19 cellular contexts compared by ENCODE assay signal in genomic region chr9:114754574-114754973, GRCh38. TPM values are rescaled to one million over a fixed set of nuclear protein-coding genes. Genes with fewer than 3 reads are reported as not detected.
DNase-seq lines count a peak whose midpoint lies in the region; ATAC-seq and TF ChIP-seq lines count a peak whose summit lies in the region.
"Had no signal": no experiment of that assay in that cellular context is flagged by ENCODE, and none has a peak within 500 bp of the region (broad histone marks: within the 10 kb centered on the region; RNA-seq: fewer than 3 reads in every experiment).

No MANE protein-coding gene starts in this region.

- CTCF ChIA-PET in activated naive CD4-positive, alpha-beta T cell treated with anti-CD3 and anti-CD28 coated beads, Interleukin-2, amount 10 ng/mL, durations not matched to agents 7 days and 5 days (lab: Charles Lee), result interaction anchor here (1.0 to 2.2 kb wide), 2 partner anchors 13 to 73 kb away, joined by 3 to 7 read pairs; no protein-coding TSS in a partner anchor
- CTCF ChIA-PET in activated CD8-positive, alpha-beta T cell treated with anti-CD3 and anti-CD28 coated beads for 36 hours (lab: Charles Lee), result interaction anchor here (1.0 to 2.1 kb wide), 3 partner anchors 9 to 153 kb away, joined by 3 to 6 read pairs (median 3); no protein-coding TSS in a partner anchor

- H3K36me3 ChIP-seq in upper lobe of right lung, result no peaks in the 10 kb centered on the region

- peaks cover 12% of the 10 kb centered on the region for H3K36me3 Mint-ChIP-seq in activated naive CD4-positive, alpha-beta T cell treated with anti-CD3 and anti-CD28 coated beads, Interleukin-2, amount 10 ng/mL, durations not matched to agents 7 days and 5 days
- no peaks in the 10 kb centered on the region for H3K36me3 Mint-ChIP-seq in activated CD8-positive, alpha-beta T cell treated with anti-CD3 and anti-CD28 coated beads for 36 hours (ENCODE audit: low read depth)
- H3K36me3 Mint-ChIP-seq: mesothelial cell of epicardium had no signal

- POLR2A ChIA-PET in activated CD8-positive, alpha-beta T cell treated with anti-CD3 and anti-CD28 coated beads for 36 hours (lab: Charles Lee), result interaction anchor here (0.7 kb wide), 1 partner anchor 122 kb away, joined by 3 read pairs; no protein-coding TSS in a partner anchor

- H3K27me3 Mint-ChIP-seq in activated naive CD4-positive, alpha-beta T cell treated with anti-CD3 and anti-CD28 coated beads, Interleukin-2, amount 10 ng/mL, durations not matched to agents 7 days and 5 days, result peaks cover 5% of the 10 kb centered on the region
- H3K27me3 Mint-ChIP-seq in activated CD8-positive, alpha-beta T cell treated with anti-CD3 and anti-CD28 coated beads for 36 hours, result no peaks in the 10 kb centered on the region

- intact Hi-C loops in activated CD8-positive, alpha-beta T cell treated with anti-CD3 and anti-CD28 coated beads for 36 hours (cut with micrococcal nuclease), result no loop called here
- intact Hi-C loops in upper lobe of right lung (cut with DNase I), result no loop called here

- no peaks in the 10 kb centered on the region for H3K4me1 ChIP-seq in upper lobe of right lung
- no peaks in the 10 kb centered on the region for H3K4me1 ChIP-seq in foreskin keratinocyte

- no peak overlapping the region for H3K4me3 ChIP-seq in upper lobe of right lung

- no peaks in the 10 kb centered on the region for H3K9me3 ChIP-seq in upper lobe of right lung

- H3K9me3 Mint-ChIP-seq in activated naive CD4-positive, alpha-beta T cell treated with anti-CD3 and anti-CD28 coated beads, Interleukin-2, amount 10 ng/mL, durations not matched to agents 7 days and 5 days, result peaks cover 13% of the 10 kb centered on the region
- H3K9me3 Mint-ChIP-seq in activated CD8-positive, alpha-beta T cell treated with anti-CD3 and anti-CD28 coated beads for 36 hours, result no peaks in the 10 kb centered on the region
- H3K9me3 Mint-ChIP-seq: endodermal cell, HFFc6 had no signal

- H3K27ac ChIP-seq in upper lobe of right lung, result no peak overlapping the region
- H3K27ac ChIP-seq in foreskin keratinocyte, result no peak overlapping the region

- no peak for TF ChIP-seq CTCF in activated CD8-positive, alpha-beta T cell treated with anti-CD3 and anti-CD28 coated beads for 36 hours (IDR thresholded peaks at IDR 0.05)
- no peak for TF ChIP-seq CTCF in upper lobe of right lung (IDR thresholded peaks at IDR 0.05)
- TF ChIP-seq CTCF in foreskin keratinocyte (conservative IDR thresholded peaks at IDR 0.05), result no peak

- H3K27ac Mint-ChIP-seq in activated naive CD4-positive, alpha-beta T cell treated with anti-CD3 and anti-CD28 coated beads, Interleukin-2, amount 10 ng/mL, durations not matched to agents 7 days and 5 days, result peak overlapping the region; percentile 34
- H3K27ac Mint-ChIP-seq in activated CD8-positive, alpha-beta T cell treated with anti-CD3 and anti-CD28 coated beads for 36 hours, result peak overlapping the region; percentile 31
- H3K27ac Mint-ChIP-seq: endodermal cell, HFFc6, mesothelial cell of epicardium had no signal

- DNase-seq in activated naive CD4-positive, alpha-beta T cell treated with anti-CD3 and anti-CD28 coated beads, Interleukin-2, amount 10 ng/mL, durations not matched to agents 7 days and 5 days, result no peak
- no peak for DNase-seq in activated naive CD4-positive, alpha-beta T cell (lab: John Stamatoyannopoulos, UW)
- DNase-seq in MV-4-11 (lab: John Stamatoyannopoulos, UW) (peak; percentile 79), upper lobe of right lung (no peak), NCI-H1436 (lab: John Stamatoyannopoulos, UW) (no peak), foreskin keratinocyte (no peak)
- peak; percentile 43 for DNase-seq in activated CD8-positive, alpha-beta T cell treated with anti-CD3 and anti-CD28 coated beads for 36 hours
- DNase-seq: activated naive CD4-positive, alpha-beta T cell treated with Interleukin-2 at 50 U/mL for 16 hours; endodermal cell; foreskin melanocyte; HFFc6; islet precursor cell; NCI-H1105; small intestine had no signal

- H3K4me1 Mint-ChIP-seq in activated naive CD4-positive, alpha-beta T cell treated with anti-CD3 and anti-CD28 coated beads, Interleukin-2, amount 10 ng/mL, durations not matched to agents 7 days and 5 days, result peaks cover 19% of the 10 kb centered on the region
- H3K4me1 Mint-ChIP-seq in activated CD8-positive, alpha-beta T cell treated with anti-CD3 and anti-CD28 coated beads for 36 hours (ENCODE audit: low read depth), result peaks cover 18% of the 10 kb centered on the region
- H3K4me1 Mint-ChIP-seq: endodermal cell, mesothelial cell of epicardium had no signal

- no peaks in the 10 kb centered on the region for H3K27me3 ChIP-seq in upper lobe of right lung
- peaks cover 13% of the 10 kb centered on the region for H3K27me3 ChIP-seq in foreskin keratinocyte

- no peak overlapping the region for H3K4me3 Mint-ChIP-seq in activated naive CD4-positive, alpha-beta T cell treated with anti-CD3 and anti-CD28 coated beads, Interleukin-2, amount 10 ng/mL, durations not matched to agents 7 days and 5 days
- H3K4me3 Mint-ChIP-seq in activated CD8-positive, alpha-beta T cell treated with anti-CD3 and anti-CD28 coated beads for 36 hours, result no peak overlapping the region
- H3K4me3 Mint-ChIP-seq: endodermal cell, HFFc6, mesothelial cell of epicardium had no signal

- peak; percentile 69 for ATAC-seq in activated CD8-positive, alpha-beta T cell treated with anti-CD3 and anti-CD28 coated beads for 36 hours
- ATAC-seq in upper lobe of right lung (peak; percentile 17), GM21528 (IDR thresholded peaks at IDR 0.05; ENCODE audit: low FRiP score, unreplicated experiment) (no peak), foreskin keratinocyte (no peak)
- ATAC-seq: Panc1 had no signal

RNA-seq across cellular contexts. Expression of gene TNFSF15, which starts 51.3 kb away (rescaled TPM):
- under 1 TPM; 0.16 to 0.23 TPM for total RNA-seq in activated CD8-positive, alpha-beta T cell treated with anti-CD3 and anti-CD28 coated beads for 36 hours
- total RNA-seq in upper lobe of right lung (8.5 TPM), foreskin keratinocyte (1.4 and 4.3 TPM in 2 replicates)
- 0.40 and 1.0 TPM in 2 replicates for polyA plus RNA-seq in foreskin keratinocyte
- total RNA-seq: A673, bronchial epithelial cell, endodermal cell had no signal

Comparison
In these comparisons a context has a peak if more than half of its experiments do, and no peak if none do; other contexts are left out.
1. DNase-seq: peak in MV-4-11 (single experiment) and activated CD8-positive, alpha-beta T cell treated with anti-CD3 and anti-CD28 coated beads for 36 hours (single experiment); none in activated naive CD4-positive, alpha-beta T cell treated with anti-CD3 and anti-CD28 coated beads, Interleukin-2, amount 10 ng/mL, durations not matched to agents 7 days and 5 days (single experiment), activated naive CD4-positive, alpha-beta T cell (0 of 4), upper lobe of right lung (single experiment), NCI-H1436 (single experiment) and foreskin keratinocyte (0 of 2).
2. ATAC-seq: peak in activated CD8-positive, alpha-beta T cell treated with anti-CD3 and anti-CD28 coated beads for 36 hours (single experiment) and upper lobe of right lung (single experiment); none in GM21528 (single experiment) and foreskin keratinocyte (single experiment).